Comparison of ENCODE assay signal across 24 cellular contexts in genomic region chr22:39852799-39853198, GRCh38. TPM values are rescaled to one million over a fixed set of nuclear protein-coding genes. Genes with fewer than 3 reads are reported as not detected.
DNase-seq lines count a peak whose midpoint lies in the region; ATAC-seq, FAIRE-seq and TF ChIP-seq lines count a peak whose summit lies in the region.
"Had no signal": no experiment of that assay in that cellular context is flagged by ENCODE, and none has a peak within 500 bp of the region (broad histone marks: within the 10 kb centered on the region; RNA-seq: fewer than 3 reads in every experiment).

No MANE protein-coding gene starts in this region.

- CTCF ChIA-PET in GM12878 (lab: Yijun Ruan, JAX), result interaction anchor here (1.3 kb wide), 1 partner anchor 79 kb away, joined by 4 read pairs; no protein-coding TSS in a partner anchor

- BruUV-seq in GM12878 (replicated peaks; lab: Mats Ljungman, UMichigan), result no TSS peak

- POLR2A ChIA-PET in GM12878 (lab: Charles Lee), result no interaction called here

- no peaks in the 10 kb centered on the region for H3K79me2 ChIP-seq in GM12878 (ENCODE audit: control insufficient read depth, insufficient read depth, low read length)

- H3K9me3 ChIP-seq in GM12878 (replicated peaks; ENCODE audit: control insufficient read depth, insufficient read depth, low read length), result no peaks in the 10 kb centered on the region
- no peaks in the 10 kb centered on the region for H3K9me3 ChIP-seq in mucosa of descending colon
- H3K9me3 ChIP-seq: A549 had no signal

- TF ChIP-seq CTCF in GM12878 (IDR thresholded peaks at IDR 0.05 in 2 of 3, conservative IDR thresholded peaks at IDR 0.05 in 1 of 3; ENCODE audit: control insufficient read depth in 2 of 3, extremely low read depth in 1 of 3, insufficient read depth in 1 of 3, low read depth in 3 of 3, low read length in 3 of 3), result no peak
- TF ChIP-seq CTCF in mucosa of descending colon (IDR thresholded peaks at IDR 0.05), result no peak

- DNase-seq in GM12891 (ENCODE audit: insufficient read length, low spot score) (no peak), GM12878 (ENCODE audit: low read depth, low spot score) (no peak), mucosa of descending colon (no peak), medulla oblongata (ENCODE audit: extremely low spot score) (no peak), NCI-H82 (lab: John Stamatoyannopoulos, UW) (no peak), NCI-H146 treated with DMSO at 0.1 percent for 48 hours (lab: John Stamatoyannopoulos, UW; ENCODE audit: unreplicated experiment) (no peak)
- DNase-seq: AML-193; Calu3; CD8-positive, alpha-beta T cell; DMS53; DND-41; GOT3; H7; HFFc6; IMR-90; Karpas-422; KBM-7 had no signal

- H2AFZ ChIP-seq in GM12878 (ENCODE audit: control insufficient read depth, low read depth, low read length), result no peak overlapping the region

- in situ Hi-C loops in GM12878 (cut with MboI), result no loop called here

- TF ChIP-seq EP300 in GM12878 (IDR thresholded peaks at IDR 0.05; ENCODE audit: borderline replicate concordance in 1 of 2, control insufficient read depth in 1 of 2, low read depth in 2 of 2, low read length in 2 of 2), result no peak

- SMC1A ChIA-PET in GM12878 (lab: Charles Lee; ENCODE audit: uncharacterized antibody, unreplicated experiment), result no interaction called here

- no peak for TF ChIP-seq RAD21 in GM12878 (IDR thresholded peaks at IDR 0.05; ENCODE audit: insufficient read depth, low read depth, low read length)

- no peaks in the 10 kb centered on the region for H4K20me1 ChIP-seq in GM12878 (ENCODE audit: control insufficient read depth, insufficient read depth)
- H4K20me1 ChIP-seq: BLaER1 treated with 17β-estradiol and CSF1 and Interleukin-3, amounts not matched to agents 10 nM and 100 nM had no signal

- H3K27me3 ChIP-seq in GM12878 (replicated peaks in 1 of 2; ENCODE audit: control insufficient read depth in 2 of 2, insufficient read depth in 2 of 2, low read length in 1 of 2), result no peaks in the 10 kb centered on the region

- intact Hi-C loops in GM12878 (cut with micrococcal nuclease; ENCODE audit: unreplicated experiment) (no loop called here), mucosa of descending colon (cut with DNase I, micrococcal nuclease) (loop anchor here in 1 of 2 donors (10.0 kb wide), 1 partner anchor 62 kb away; no protein-coding TSS in a partner anchor)

- RAD21 ChIA-PET in GM12878 (lab: Charles Lee; ENCODE audit: unreplicated experiment), result interaction anchor here (0.6 kb wide), 1 partner anchor 184 kb away, joined by 3 read pairs; no protein-coding TSS in a partner anchor

- no peak overlapping the region for H3K27ac ChIP-seq in GM12878 (ENCODE audit: control insufficient read depth, insufficient read depth)
- H3K27ac ChIP-seq: A549; BLaER1 treated with 17β-estradiol and CSF1 and Interleukin-3, amounts not matched to agents 10 nM and 100 nM had no signal

- H3K9ac ChIP-seq in GM12878 (ENCODE audit: control insufficient read depth, insufficient read depth, low read length), result no peak overlapping the region
- H3K9ac ChIP-seq: BLaER1 treated with 17β-estradiol and CSF1 and Interleukin-3, amounts not matched to agents 10 nM and 100 nM had no signal

- H3K36me3 ChIP-seq in GM12878 (ENCODE audit: control insufficient read depth in 2 of 2, insufficient read depth in 2 of 2, low read length in 1 of 2), result no peaks in the 10 kb centered on the region
- no peaks in the 10 kb centered on the region for H3K36me3 ChIP-seq in mucosa of descending colon (ENCODE audit: low read depth)
- H3K36me3 ChIP-seq: BLaER1 treated with 17β-estradiol and CSF1 and Interleukin-3, amounts not matched to agents 10 nM and 100 nM had no signal

- H3K4me2 ChIP-seq in GM12878 (ENCODE audit: control insufficient read depth, insufficient read depth), result no peak overlapping the region
- H3K4me2 ChIP-seq: A549 had no signal

- WGBS in GM12878 (ENCODE audit: insufficient coverage, insufficient replicate concordance, low lambda C conversion rate, missing lambda C conversion rate), result 1% methylated on average over 2 of the region's 2 CpGs

- no peak for TF ChIP-seq POLR2A in GM12891 (IDR thresholded peaks at IDR 0.05; ENCODE audit: low read depth, low read length)
- TF ChIP-seq POLR2A in GM12878 (IDR thresholded peaks at IDR 0.05; ENCODE audit: low read depth, low read length), result no peak

- 0 out of 2 replicates have a peak, but pooled peaks cover 3% of the 10 kb centered on the region for H3K4me1 ChIP-seq in GM12878 (ENCODE audit: control insufficient read depth, insufficient read depth, low read length)
- no peaks in the 10 kb centered on the region for H3K4me1 ChIP-seq in mucosa of descending colon (ENCODE audit: low read depth)
- H3K4me1 ChIP-seq: A549 had no signal

- FAIRE-seq in GM12891 (lab: Jason Lieb, UNC), result peak; percentile 9
- peak; percentile 35 for FAIRE-seq in GM12878 (lab: Jason Lieb, UNC)
- FAIRE-seq: A549, G401.6, GM19239, HTR-8/SVneo had no signal

- no peak for ATAC-seq in GM12878
- ATAC-seq in mucosa of descending colon, result peak; percentile 20
- ATAC-seq in GM21447 (IDR thresholded peaks at IDR 0.05; ENCODE audit: unreplicated experiment), result no peak
- ATAC-seq: A549; CD8-positive, alpha-beta T cell; HCT116 had no signal

- H3K4me3 ChIP-seq in GM12878, result no peak overlapping the region
- no peak overlapping the region for H3K4me3 ChIP-seq in mucosa of descending colon
- H3K4me3 ChIP-seq: A549; BLaER1 treated with 17β-estradiol and CSF1 and Interleukin-3, amounts not matched to agents 10 nM and 100 nM had no signal

TF ChIP-seq in GM12891, 5 proteins besides CTCF, POLR2A, EP300 and RAD21:
- no peak for TF ChIP-seq TAF1 (IDR thresholded peaks at IDR 0.05; ENCODE audit: low read depth, low read length)
- TF ChIP-seq PAX5 (IDR thresholded peaks at IDR 0.05; ENCODE audit: insufficient read depth, low read length, severe bottlenecking), result peak; percentile 38

TF ChIP-seq in GM12878, 131 proteins besides CTCF, POLR2A, EP300 and RAD21:
- peak; percentile 81; the same call in 1 of the 2 replicates for TF ChIP-seq PAX5 (IDR thresholded peaks at IDR 0.05; ENCODE audit: borderline replicate concordance, low read depth, low read length)
- TF ChIP-seq, protein P1, sequence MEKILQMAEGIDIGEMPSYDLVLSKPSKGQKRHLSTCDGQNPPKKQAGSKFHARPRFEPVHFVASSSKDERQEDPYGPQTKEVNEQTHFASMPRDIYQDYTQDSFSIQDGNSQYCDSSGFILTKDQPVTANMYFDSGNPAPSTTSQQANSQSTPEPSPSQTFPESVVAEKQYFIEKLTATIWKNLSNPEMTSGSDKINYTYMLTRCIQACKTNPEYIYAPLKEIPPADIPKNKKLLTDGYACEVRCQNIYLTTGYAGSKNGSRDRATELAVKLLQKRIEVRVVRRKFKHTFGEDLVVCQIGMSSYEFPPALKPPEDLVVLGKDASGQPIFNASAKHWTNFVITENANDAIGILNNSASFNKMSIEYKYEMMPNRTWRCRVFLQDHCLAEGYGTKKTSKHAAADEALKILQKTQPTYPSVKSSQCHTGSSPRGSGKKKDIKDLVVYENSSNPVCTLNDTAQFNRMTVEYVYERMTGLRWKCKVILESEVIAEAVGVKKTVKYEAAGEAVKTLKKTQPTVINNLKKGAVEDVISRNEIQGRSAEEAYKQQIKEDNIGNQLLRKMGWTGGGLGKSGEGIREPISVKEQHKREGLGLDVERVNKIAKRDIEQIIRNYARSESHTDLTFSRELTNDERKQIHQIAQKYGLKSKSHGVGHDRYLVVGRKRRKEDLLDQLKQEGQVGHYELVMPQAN (conservative IDR thresholded peaks at IDR 0.05), result no peak
TF ChIP-seq in GM12878: peak in this region for 1.

RNA-seq across cellular contexts. Expression of gene ENTHD1, which starts 40.8 kb away (rescaled TPM):
- 0.08 TPM for polyA plus RNA-seq in GM12891 (2012; ENCODE audit: low read depth, missing spikeins)
- total RNA-seq in GM12878 (2013; cell fraction: nucleolus; rRNA removed), result 1.5 and 1.9 TPM in 2 replicates
- 0.11 and 0.23 TPM in 2 replicates for total RNA-seq in GM12878 (2014; rRNA removed)
- 0.22 and 0.28 TPM in 2 replicates for total RNA-seq in GM12878 (2014; rRNA removed; fragmentation: Illumina TruSeq; extraction: Trizol)
- total RNA-seq in GM12878 (2021), result 0.15 and 0.21 TPM in 2 replicates
- polyA plus RNA-seq in GM12878 (2011; ENCODE audit: low read depth), result not detected
- polyA plus RNA-seq in GM12878 (2011; rRNA removed), result 0.52 and 0.73 TPM in 2 replicates
- polyA plus RNA-seq in GM12878 (2011; cell fraction: cytosol; rRNA removed), result 0.13 and 0.16 TPM in 2 replicates
- 0.12 and 0.21 TPM in 2 replicates for polyA plus RNA-seq in GM12878 (2011; cell fraction: nucleus; rRNA removed)
- 0.08 TPM in 1 of 2 replicates, not detected in the other for polyA plus RNA-seq in GM12878 (2012)
- 0.13 and 0.49 TPM in 2 replicates for polyA plus RNA-seq in GM12878 (2014; fragmentation: Illumina TruSeq; extraction: Trizol)
- polyA plus RNA-seq in GM12878 (2014; fragmentation: Nextera tagmentation; extraction: Ambion mirVana), result under 1 TPM; 0.13 to 0.24 TPM
- 0.09 TPM in 2 replicates for polyA plus RNA-seq in GM12878 (2014; rRNA removed)
- polyA plus RNA-seq in GM12878 (2016; fragmentation: Nextera tagmentation; extraction: Ambion mirVana), result under 1 TPM in 1 of 2 experiments, not detected in 1; 0.21 TPM
- polyA minus RNA-seq in GM12878 (2011; rRNA and poly(A)+ RNA removed), result 0.26 and 0.37 TPM in 2 replicates
- not detected in 2 replicates for polyA minus RNA-seq in GM12878 (2011; cell fraction: cytosol; rRNA and poly(A)+ RNA removed)
- 0.36 and 0.77 TPM in 2 replicates for polyA minus RNA-seq in GM12878 (2011; cell fraction: nucleus; rRNA and poly(A)+ RNA removed)
- total RNA-seq in mucosa of descending colon, result not detected
- total RNA-seq: Calu3; CD8-positive, alpha-beta T cell; H7; HFFc6; IMR-90 had no signal
- polyA plus RNA-seq: A549, IMR-90 had no signal

RNA-seq across cellular contexts. Expression of gene GRAP2, which starts 48.1 kb away (rescaled TPM):
- polyA plus RNA-seq in GM12891 (2012; ENCODE audit: low read depth, missing spikeins), result 1.6 TPM
- 205 and 218 TPM in 2 replicates for total RNA-seq in GM12878 (2013; cell fraction: nucleolus; rRNA removed)
- total RNA-seq in GM12878 (2014; rRNA removed), result 61.0 and 68.1 TPM in 2 replicates
- total RNA-seq in GM12878 (2014; rRNA removed; fragmentation: Illumina TruSeq; extraction: Trizol), result 30.2 and 31.6 TPM in 2 replicates
- 68.8 and 77.8 TPM in 2 replicates for total RNA-seq in GM12878 (2021)
- 9.7 TPM for polyA plus RNA-seq in GM12878 (2011; ENCODE audit: low read depth)
- polyA plus RNA-seq in GM12878 (2011; rRNA removed), result 59.1 and 79.1 TPM in 2 replicates
- polyA plus RNA-seq in GM12878 (2011; cell fraction: cytosol; rRNA removed), result 101 and 123 TPM in 2 replicates
- polyA plus RNA-seq in GM12878 (2011; cell fraction: nucleus; rRNA removed), result 141 and 178 TPM in 2 replicates
- 22.0 and 26.1 TPM in 2 replicates for polyA plus RNA-seq in GM12878 (2012)
- polyA plus RNA-seq in GM12878 (2014; fragmentation: Illumina TruSeq; extraction: Trizol), result 30.1 and 37.5 TPM in 2 replicates
- polyA plus RNA-seq in GM12878 (2014; fragmentation: Nextera tagmentation; extraction: Ambion mirVana), result 1 to 10 TPM; 3.3 to 5.4 TPM
- polyA plus RNA-seq in GM12878 (2014; rRNA removed), result 63.7 and 65.8 TPM in 2 replicates
- polyA plus RNA-seq in GM12878 (2016; fragmentation: Nextera tagmentation; extraction: Ambion mirVana), result 10 to 100 TPM; 59.0 to 60.2 TPM
- polyA minus RNA-seq in GM12878 (2011; rRNA and poly(A)+ RNA removed), result 62.8 and 82.6 TPM in 2 replicates
- polyA minus RNA-seq in GM12878 (2011; cell fraction: cytosol; rRNA and poly(A)+ RNA removed), result 25.3 and 35.1 TPM in 2 replicates
- polyA minus RNA-seq in GM12878 (2011; cell fraction: nucleus; rRNA and poly(A)+ RNA removed), result 39.8 and 66.1 TPM in 2 replicates
- total RNA-seq in mucosa of descending colon, result 1 to 10 TPM; 3.4 to 5.5 (median 4.2) TPM
- total RNA-seq: Calu3, HFFc6, IMR-90 had no signal
- polyA plus RNA-seq: A549, IMR-90 had no signal

Comparison
In these comparisons a context has a peak if more than half of its experiments do, and no peak if none do; other contexts are left out.
1. RNA of gene GRAP2, which starts 48.1 kb away (total RNA-seq): 30.2 to 218 TPM in GM12878; 3.4 to 5.5 TPM in mucosa of descending colon; every median in the first group is over 4 times any median in the second.